Comparison of ENCODE assay signal across 17 cellular contexts in the genomic region with DNA sequence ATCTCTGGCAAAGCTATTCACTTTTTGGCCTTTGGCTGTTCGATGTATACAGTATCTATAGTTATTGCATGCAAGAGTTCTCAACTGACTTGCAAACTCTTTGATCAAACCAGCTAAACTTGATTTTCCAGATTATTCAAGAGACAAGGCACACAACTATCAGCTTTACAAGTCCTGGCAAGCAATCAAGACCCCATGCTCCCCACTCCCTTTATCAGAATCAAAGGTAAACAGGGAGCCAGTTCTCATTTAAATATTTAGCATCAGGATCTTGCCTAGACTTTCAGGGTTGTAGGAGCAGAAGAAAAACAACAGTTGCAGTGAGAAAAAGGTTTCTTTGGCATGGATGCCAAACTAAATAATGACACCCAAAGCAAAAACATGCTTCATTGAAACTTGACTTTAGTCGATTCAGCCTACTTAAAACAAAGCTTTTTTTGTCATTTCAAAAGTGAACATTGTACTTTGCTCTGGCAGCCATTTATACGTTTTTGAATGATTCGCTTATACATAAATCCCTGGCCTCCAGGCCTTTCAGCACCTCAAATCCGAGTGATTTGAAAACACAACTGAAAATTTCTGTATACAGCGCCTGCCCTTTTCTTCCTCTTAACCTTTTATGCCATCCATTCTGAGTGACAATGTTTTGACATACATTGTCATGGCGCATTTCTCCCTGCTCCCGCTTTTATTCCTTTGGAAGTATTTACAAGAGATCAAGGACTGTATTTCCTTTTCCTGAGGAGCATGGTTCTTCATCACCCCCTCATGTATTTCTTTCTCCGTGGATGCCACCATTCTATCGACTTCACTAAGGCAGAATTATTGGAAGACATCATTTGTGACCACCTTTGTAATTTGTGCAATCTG.
DNase-seq lines count a peak whose midpoint lies in the region; ATAC-seq and TF ChIP-seq lines count a peak whose summit lies in the region.
"Had no signal": no experiment of that assay in that cellular context is flagged by ENCODE, and none has a peak within 500 bp of the region (broad histone marks: within the 10 kb centered on the region; RNA-seq: fewer than 3 reads in every experiment).

No MANE protein-coding gene starts in this region.

- H3K27me3 ChIP-seq in tibial nerve = no peaks in the 10 kb centered on the region

- TF ChIP-seq CTCF in tibial nerve (IDR thresholded peaks at IDR 0.05) = no peak

- no peak for TF ChIP-seq EP300 in tibial nerve (IDR thresholded peaks at IDR 0.05)

- no peaks in the 10 kb centered on the region for H3K36me3 ChIP-seq in tibial nerve

- 45 to 52% methylated on average over 10 of the region's 10 CpGs for WGBS in tibial nerve, 2 donors

- no peaks in the 10 kb centered on the region for H3K4me1 ChIP-seq in tibial nerve

- TF ChIP-seq POLR2A in tibial nerve (IDR thresholded peaks at IDR 0.05) = no peak

- ATAC-seq in GM18868 (IDR thresholded peaks at IDR 0.05; ENCODE audit: unreplicated experiment) (no peak), HG03280 (IDR thresholded peaks at IDR 0.05; ENCODE audit: unreplicated experiment) (no peak)
- ATAC-seq: GM12878; left ventricle myocardium superior; naive thymus-derived CD4-positive, alpha-beta T cell had no signal

- H3K4me3 ChIP-seq in tibial nerve = no peak overlapping the region
- H3K4me3 ChIP-seq: GM12878 had no signal

- H3K9me3 ChIP-seq in tibial nerve = no peaks in the 10 kb centered on the region

- H3K27ac ChIP-seq in epithelial cell of prostate (peak overlapping the region; percentile 55), tibial nerve (no peak overlapping the region)

- DNase-seq in DMS79 treated with DMSO at 0.1 percent for 48 hours (lab: John Stamatoyannopoulos, UW) = peak; percentile 42
- peak; percentile 82 for DNase-seq in NCI-H345 treated with DMSO at 0.1 percent for 48 hours (lab: John Stamatoyannopoulos, UW; ENCODE audit: unreplicated experiment)
- no peak for DNase-seq in epithelial cell of prostate (ENCODE audit: low read depth, low spot score)
- peak; percentile 17 for DNase-seq in pons (ENCODE audit: low spot score)
- DNase-seq in tibial nerve (ENCODE audit: low spot score in 2 of 2) = no peak
- DNase-seq in SKM-1 treated with dmso at 0.1 percent for 144 hours (lab: John Stamatoyannopoulos, UW; ENCODE audit: unreplicated experiment) = no peak
- DNase-seq: activated CD4-positive, alpha-beta T cell treated with anti-CD3 and anti-CD28 coated beads, Interleukin-2, amount 50 U/mL, for 4 hours; activated T-cell treated with anti-CD3 and anti-CD28 coated beads, Interleukin-2, amount 50 U/mL, for 1 hour; caudate nucleus; effector CD8-positive, alpha-beta T cell; left ventricle myocardium superior; naive thymus-derived CD4-positive, alpha-beta T cell; NCI-H1694; NCI-H524 had no signal

Comparison
In these comparisons a context has a peak if more than half of its experiments do, and no peak if none do; other contexts are left out.
1. DNase-seq: peak in DMS79 treated with DMSO at 0.1 percent for 48 hours (single experiment), NCI-H345 treated with DMSO at 0.1 percent for 48 hours (single experiment) and pons (single experiment); none in epithelial cell of prostate (single experiment), tibial nerve (0 of 2) and SKM-1 treated with dmso at 0.1 percent for 144 hours (single experiment).